ENCODE assay signal across 9 cellular contexts in the genomic region with DNA sequence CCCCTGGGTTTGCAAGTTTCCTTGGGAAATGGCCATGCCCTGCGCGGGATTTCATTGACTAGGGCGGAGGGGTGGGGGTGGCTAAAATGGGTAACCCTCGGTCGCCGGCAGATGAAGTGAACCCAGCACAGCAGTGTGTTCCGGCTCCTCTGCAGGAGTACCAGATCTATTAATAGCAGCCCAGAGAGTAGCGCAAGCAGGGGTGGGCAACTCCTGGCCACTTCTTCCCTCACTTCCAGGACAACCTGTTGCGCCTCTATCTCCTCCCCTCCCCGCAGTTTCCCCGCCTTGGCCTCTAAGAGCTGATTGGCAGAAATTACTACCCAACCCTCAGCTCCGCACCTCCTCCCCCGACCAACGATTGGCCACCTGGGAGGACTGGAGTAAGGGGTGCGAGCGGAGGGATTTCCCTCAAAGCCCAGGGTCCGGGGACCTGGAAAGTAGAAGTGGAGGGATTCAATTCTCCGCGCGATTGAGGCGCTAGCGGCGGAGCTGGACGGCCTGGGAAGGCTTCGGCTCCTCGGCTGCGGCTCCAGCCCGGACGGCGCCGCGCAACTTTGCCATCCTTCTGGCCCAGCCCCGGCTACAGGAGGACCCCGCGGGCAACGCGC. TPM values are rescaled to one million over a fixed set of nuclear protein-coding genes. Genes with fewer than 3 reads are reported as not detected.
DNase-seq lines count a peak whose midpoint lies in the region; ATAC-seq and TF ChIP-seq lines count a peak whose summit lies in the region.
"Had no signal": no experiment of that assay in that cellular context is flagged by ENCODE, and none has a peak within 500 bp of the region (broad histone marks: within the 10 kb centered on the region; RNA-seq: fewer than 3 reads in every experiment).

Gene FREM2, plus strand, starts transcription at position 443 of the 611 bp plus-strand sequence. CDS start 268 bp downstream, outside the sequence.

- ATAC-seq in GM21423 (IDR thresholded peaks at IDR 0.05; ENCODE audit: unreplicated experiment), result no peak

- TF ChIP-seq CTCF in 22Rv1 (IDR thresholded peaks at IDR 0.05), result no peak

- H3K27ac ChIP-seq in 22Rv1, result peak within 1 kb of the TSS; percentile 80

- H3K4me1 ChIP-seq in neuron (ENCODE audit: insufficient read depth, low read length), result peaks cover 13% of the 10 kb centered on the region

- DNase-seq in HT1080 (ENCODE audit: low read depth), result peak; percentile 59
- peak; percentile 13 for DNase-seq in RPMI8226
- peak; percentile 43 for DNase-seq in foreskin melanocyte
- no peak for DNase-seq in HUDEP-2 (lab: John Stamatoyannopoulos, UW; ENCODE audit: unreplicated experiment in 76 of 76)
- no peak for DNase-seq in activated CD4-positive, alpha-beta T cell treated with anti-CD3 and anti-CD28 coated beads, Interleukin-2, amount 50 U/mL, for 1 hour
- DNase-seq: DND-41 had no signal

- H3K9me3 ChIP-seq in neuron (ENCODE audit: low read length), result no peaks in the 10 kb centered on the region

- peak within 1 kb of the TSS; percentile 89 for H2AFZ ChIP-seq in neuron (ENCODE audit: low read depth, low read length)

- no peaks in the 10 kb centered on the region for H3K36me3 ChIP-seq in neuron (ENCODE audit: insufficient read depth, low read length)

- H3K27me3 ChIP-seq in neuron (ENCODE audit: insufficient read depth, low read length), result no peaks in the 10 kb centered on the region

- peak within 1 kb of the TSS; percentile 65 for H3K4me3 ChIP-seq in neuron (ENCODE audit: low read length)

RNA-seq across cellular contexts. Expression of gene FREM2, which starts in this region (rescaled TPM):
- total RNA-seq in HT1080 (2014; rRNA removed; shearing (Covaris generic)), result 0.07 and 0.08 TPM in 2 replicates
- 0.05 and 0.06 TPM in 2 replicates for polyA plus RNA-seq in HT1080 (2015; cell fraction: cytosol; rRNA removed)
- 0.59 and 0.62 TPM in 2 replicates for polyA plus RNA-seq in HT1080 (2015; cell fraction: nucleus; rRNA removed)

Comparison
In these comparisons a context has a peak if more than half of its experiments do, and no peak if none do; other contexts are left out.
1. Peak in DNase-seq in HT1080; RNA of the gene not detected or under 1 TPM.
2. DNase-seq: peak in RPMI8226 (single experiment) and foreskin melanocyte (single experiment); none in HUDEP-2 (0 of 76) and activated CD4-positive, alpha-beta T cell treated with anti-CD3 and anti-CD28 coated beads, Interleukin-2, amount 50 U/mL, for 1 hour (single experiment).